8 cellular contexts compared by ENCODE assay signal in the genomic region with DNA sequence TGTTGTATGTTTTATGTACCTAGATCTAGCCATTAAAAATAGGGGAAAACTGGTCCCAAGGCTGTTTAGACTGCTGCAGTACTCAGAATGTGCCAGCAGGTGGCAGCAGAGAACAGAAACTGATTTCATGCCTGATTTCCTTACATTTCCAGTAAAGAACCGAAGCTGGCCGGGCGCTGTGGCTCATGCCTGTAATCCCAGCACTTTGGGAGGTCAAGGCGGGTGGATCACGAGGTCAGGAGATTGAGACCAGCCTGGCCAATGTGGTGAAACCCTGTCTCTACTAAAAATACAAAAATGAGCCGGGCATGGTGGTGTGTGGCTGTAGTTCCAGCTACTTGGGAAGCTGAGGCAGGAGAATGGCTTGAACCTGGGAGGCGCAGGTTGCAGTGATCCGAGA. TPM values are rescaled to one million over a fixed set of nuclear protein-coding genes. Genes with fewer than 3 reads are reported as not detected.
DNase-seq lines count a peak whose midpoint lies in the region; ATAC-seq, FAIRE-seq and TF ChIP-seq lines count a peak whose summit lies in the region.
"Not testable (repeated sequence)": the region's sequence is repeated elsewhere in the genome, so short reads cannot be mapped to it uniquely, and the experiment has no call there.

No MANE protein-coding gene starts in this region.

- intact Hi-C loops in activated CD4-positive, alpha-beta T cell treated with anti-CD3 and anti-CD28 coated beads for 36 hours (cut with DNase I, micrococcal nuclease) = loop anchor here (1.0 to 5.0 kb wide), 6 partner anchors 105 to 1206 kb away; no protein-coding TSS in a partner anchor

- DNase-seq in A172 (ENCODE audit: low spot score) = peak; percentile 65
- DNase-seq in GM18507 (ENCODE audit: extremely low spot score, insufficient read length, low read depth) = peak; percentile 20
- DNase-seq in NCI-H526 (lab: John Stamatoyannopoulos, UW) = peak; percentile 30 to 82
- peak; percentile 83 for DNase-seq in activated CD4-positive, alpha-beta T cell treated with anti-CD3 and anti-CD28 coated beads for 36 hours
- peak; percentile 78 for DNase-seq in bronchial epithelial cell (ENCODE audit: low read depth)
- DNase-seq in iPS-NIHi7 (ENCODE audit: extremely low spot score) = peak; percentile 69
- peak; percentile 54 for DNase-seq in smooth muscle cell (lab: John Stamatoyannopoulos, UW; ENCODE audit: unreplicated experiment)

- not testable (repeated sequence) for H3K27me3 ChIP-seq in bronchial epithelial cell (ENCODE audit: control insufficient read depth, insufficient read depth, low read length); smooth muscle cell (ENCODE audit: low read depth)

- not testable (repeated sequence) for H3K4me3 Mint-ChIP-seq in activated CD4-positive, alpha-beta T cell treated with anti-CD3 and anti-CD28 coated beads for 36 hours

- H3K27ac ChIP-seq in smooth muscle cell (ENCODE audit: low read depth) = not testable (repeated sequence)

- not testable (repeated sequence) for H2AFZ ChIP-seq in smooth muscle cell (ENCODE audit: low read depth)

- not testable (repeated sequence) for H3K27me3 Mint-ChIP-seq in activated CD4-positive, alpha-beta T cell treated with anti-CD3 and anti-CD28 coated beads for 36 hours

- H3K36me3 Mint-ChIP-seq in activated CD4-positive, alpha-beta T cell treated with anti-CD3 and anti-CD28 coated beads for 36 hours (ENCODE audit: low read depth) = not testable (repeated sequence)

- H3F3A ChIP-seq in smooth muscle cell (ENCODE audit: low read depth) = not testable (repeated sequence)

- peak overlapping the region; percentile 3 for H3K27ac Mint-ChIP-seq in activated CD4-positive, alpha-beta T cell treated with anti-CD3 and anti-CD28 coated beads for 36 hours

- H4K20me1 ChIP-seq in smooth muscle cell (ENCODE audit: low read depth) = peaks cover 87% of the 10 kb centered on the region

- H3K9me3 ChIP-seq in smooth muscle cell (replicated peaks; ENCODE audit: low read depth) = not testable (repeated sequence)

- not testable (repeated sequence) for H3K4me1 Mint-ChIP-seq in activated CD4-positive, alpha-beta T cell treated with anti-CD3 and anti-CD28 coated beads for 36 hours

- not testable (repeated sequence) for H3K4me3 ChIP-seq in bronchial epithelial cell (ENCODE audit: low read depth, low read length); smooth muscle cell

- H3K9me3 Mint-ChIP-seq in activated CD4-positive, alpha-beta T cell treated with anti-CD3 and anti-CD28 coated beads for 36 hours (ENCODE audit: low read depth) = not testable (repeated sequence)

- peaks cover 84% of the 10 kb centered on the region for H3K79me2 ChIP-seq in smooth muscle cell (ENCODE audit: low read depth)

- not testable (repeated sequence) for H3K4me2 ChIP-seq in smooth muscle cell

- not testable (repeated sequence) for H3K36me3 ChIP-seq in bronchial epithelial cell (ENCODE audit: control insufficient read depth, insufficient read depth, low read length); smooth muscle cell (ENCODE audit: low read depth)

- CTCF ChIA-PET in activated CD4-positive, alpha-beta T cell treated with anti-CD3 and anti-CD28 coated beads for 36 hours (lab: Charles Lee) = interaction anchor here (0.6 to 5.4 kb wide), 61 partner anchors 9 to 1208 kb away, joined by 3 to 56 read pairs (median 4); partner anchors contain the start of gene TBC1D4

- FAIRE-seq in GM18507 (lab: Jason Lieb, UNC) = peak; percentile 91
- not testable (repeated sequence) for FAIRE-seq in bronchial epithelial cell (lab: Jason Lieb, UNC)

- POLR2A ChIA-PET in activated CD4-positive, alpha-beta T cell treated with anti-CD3 and anti-CD28 coated beads for 36 hours (lab: Charles Lee) = not testable (repeated sequence)

- TF ChIP-seq CTCF in bronchial epithelial cell (IDR thresholded peaks at IDR 0.05; ENCODE audit: insufficient read depth, low read length, severe bottlenecking) (peak; percentile 79), smooth muscle cell (IDR thresholded peaks at IDR 0.05; ENCODE audit: borderline replicate concordance, insufficient read depth, poor library complexity, severe bottlenecking) (peak; percentile 97)

- not testable (repeated sequence) for H3K9ac ChIP-seq in smooth muscle cell (ENCODE audit: low read depth)

- ATAC-seq in HG03378 (IDR thresholded peaks at IDR 0.05; ENCODE audit: unreplicated experiment) = peak; percentile 71
- ATAC-seq in activated CD4-positive, alpha-beta T cell treated with anti-CD3 and anti-CD28 coated beads for 36 hours = peak; percentile 58

- WGBS in smooth muscle cell (ENCODE audit: low lambda C conversion rate) = 27% methylated on average over 8 of the region's 8 CpGs

- not testable (repeated sequence) for H3K4me1 ChIP-seq in smooth muscle cell (ENCODE audit: low read depth)

RNA-seq across cellular contexts. Expression of gene LMO7, which starts 59.8 kb away (rescaled TPM):
- total RNA-seq in A172 (2014; rRNA removed; shearing (Covaris generic)) = 155 and 215 TPM in 2 replicates
- 10 to 100 TPM; 11.7 to 15.5 TPM for total RNA-seq in activated CD4-positive, alpha-beta T cell treated with anti-CD3 and anti-CD28 coated beads for 36 hours
- 150 and 319 TPM in 2 replicates for total RNA-seq in bronchial epithelial cell
- total RNA-seq in smooth muscle cell = 213 and 253 TPM in 2 replicates
- polyA plus RNA-seq in smooth muscle cell = 152 and 157 TPM in 2 replicates

Comparison
In these comparisons a context has a peak if more than half of its experiments do, and no peak if none do; other contexts are left out.
1. DNase-seq: peak in every context shown above with its lines; median percentile 83 in activated CD4-positive, alpha-beta T cell treated with anti-CD3 and anti-CD28 coated beads for 36 hours; 78 in bronchial epithelial cell; 69 in iPS-NIHi7; 65 in A172; 56 in NCI-H526; 54 in smooth muscle cell; 20 in GM18507.